12 cellular contexts compared by ENCODE assay signal in genomic region chr1:164785841-164786534, GRCh38.
A peak's percentile ranks its signal among the peaks of the same experiment; 100 is the strongest.
DNase-seq lines count a peak whose midpoint lies in the region; ATAC-seq and TF ChIP-seq lines count a peak whose summit lies in the region.
"Had no signal": no experiment of that assay in that cellular context is flagged by ENCODE, and none has a peak within 500 bp of the region (broad histone marks: within the 10 kb centered on the region; RNA-seq: fewer than 3 reads in every experiment).

No MANE protein-coding gene starts in this region.

- H3K4me1 Mint-ChIP-seq in endodermal cell, result peaks cover 51% of the 10 kb centered on the region
- H3K4me1 Mint-ChIP-seq in CD8-positive, alpha-beta memory T cell, result peaks cover 0 to 5% (median 4%) of the 10 kb centered on the region in 3 donors

- H3K27me3 ChIP-seq in endodermal cell (ENCODE audit: control insufficient read depth, insufficient read depth, low read length, poor library complexity, severe bottlenecking), result no peaks in the 10 kb centered on the region
- H3K27me3 ChIP-seq in uterus, result no peaks in the 10 kb centered on the region
- no peaks in the 10 kb centered on the region for H3K27me3 ChIP-seq in SJCRH30
- no peaks in the 10 kb centered on the region for H3K27me3 ChIP-seq in CD8-positive, alpha-beta memory T cell (ENCODE audit: insufficient read depth, low read length, poor library complexity, severe bottlenecking)

- H3K9ac ChIP-seq in endodermal cell (ENCODE audit: extremely low read depth, low read length, poor library complexity, severe bottlenecking), result no peak overlapping the region

- CTCF ChIA-PET in CD8-positive, alpha-beta memory T cell (lab: Charles Lee), result no interaction called here

- intact Hi-C loops in mucosa of descending colon (cut with DNase I, micrococcal nuclease), result loop anchor here (10.0 kb wide), 3 partner anchors 161 to 351 kb away; no protein-coding TSS in a partner anchor
- intact Hi-C loops in uterus (cut with DNase I; ENCODE audit: low total_unique reads), result loop anchor here (10.0 kb wide), 3 partner anchors 91 to 201 kb away; no protein-coding TSS in a partner anchor

- peak; percentile 24 for ATAC-seq in mucosa of descending colon

- H3K27ac ChIP-seq in endodermal cell (ENCODE audit: low read depth, low read length) (no peak overlapping the region), uterus (peak overlapping the region; percentile 92 to 94), SJCRH30 (no peak overlapping the region)
- H3K27ac ChIP-seq in CD8-positive, alpha-beta memory T cell (ENCODE audit: low read depth, low read length), result no peak overlapping the region

- H3K27me3 Mint-ChIP-seq in endodermal cell (ENCODE audit: insufficient read depth), result no peaks in the 10 kb centered on the region
- peaks cover 0 to 5% of the 10 kb centered on the region in 2 donors for H3K27me3 Mint-ChIP-seq in CD8-positive, alpha-beta memory T cell

- H3K36me3 ChIP-seq in endodermal cell (ENCODE audit: control insufficient read depth, insufficient read depth, low read length), result no peaks in the 10 kb centered on the region
- no peaks in the 10 kb centered on the region for H3K36me3 ChIP-seq in mucosa of descending colon (ENCODE audit: low read depth)
- no peaks in the 10 kb centered on the region for H3K36me3 ChIP-seq in uterus
- no peaks in the 10 kb centered on the region for H3K36me3 ChIP-seq in SJCRH30
- no peaks in the 10 kb centered on the region for H3K36me3 ChIP-seq in CD8-positive, alpha-beta memory T cell (ENCODE audit: insufficient read depth, low read length)
- H3K36me3 ChIP-seq: HAP-1 had no signal

- H3K4me3 Mint-ChIP-seq in endodermal cell, result no peak overlapping the region
- H3K4me3 Mint-ChIP-seq in CD8-positive, alpha-beta memory T cell, result no peak overlapping the region
- H3K4me3 Mint-ChIP-seq: T-helper 2 cell treated with Interferon-gamma antibody and Interleukin-4, amounts not matched to agents 5 μg/mL and 100 μg/mL, for 36 hours had no signal

- no peaks in the 10 kb centered on the region for H3K36me3 Mint-ChIP-seq in endodermal cell (ENCODE audit: low read depth)
- H3K36me3 Mint-ChIP-seq in CD8-positive, alpha-beta memory T cell, result no peaks in the 10 kb centered on the region

- 85 to 92% methylated on average over 5 to 6 of the region's 6 CpGs for WGBS in endodermal cell (ENCODE audit: insufficient coverage in 1 of 2, insufficient read length in 1 of 2), 2 experiments

- H3K4me1 ChIP-seq in endodermal cell (ENCODE audit: control insufficient read depth, insufficient read depth, low read length) (peaks cover 3% of the 10 kb centered on the region), mucosa of descending colon (ENCODE audit: low read depth) (peaks cover 3% of the 10 kb centered on the region), uterus (peaks cover 21 to 30% of the 10 kb centered on the region in 2 donors), SJCRH30 (peaks cover 8% of the 10 kb centered on the region; the same call in 1 of the 2 replicates)
- no peaks in the 10 kb centered on the region for H3K4me1 ChIP-seq in CD8-positive, alpha-beta memory T cell (ENCODE audit: insufficient read depth, low read length)

- TF ChIP-seq CTCF in endodermal cell (conservative IDR thresholded peaks at IDR 0.05) (no peak), mucosa of descending colon (IDR thresholded peaks at IDR 0.05) (no peak), uterus (IDR thresholded peaks at IDR 0.05) (no peak)

- H3K9me3 ChIP-seq in endodermal cell (ENCODE audit: control insufficient read depth, low read length), result no peaks in the 10 kb centered on the region
- no peaks in the 10 kb centered on the region for H3K9me3 ChIP-seq in mucosa of descending colon
- H3K9me3 ChIP-seq in uterus, result no peaks in the 10 kb centered on the region
- no peaks in the 10 kb centered on the region for H3K9me3 ChIP-seq in SJCRH30 (replicated peaks)
- H3K9me3 ChIP-seq in CD8-positive, alpha-beta memory T cell (ENCODE audit: low read length), result no peaks in the 10 kb centered on the region
- H3K9me3 ChIP-seq: HAP-1 had no signal

- H3K4me3 ChIP-seq in endodermal cell (ENCODE audit: low read length) (no peak overlapping the region), mucosa of descending colon (no peak overlapping the region), uterus (no peak overlapping the region), SJCRH30 (no peak overlapping the region)
- no peak overlapping the region for H3K4me3 ChIP-seq in CD8-positive, alpha-beta memory T cell (ENCODE audit: low read length)
- H3K4me3 ChIP-seq: HAP-1 had no signal

- POLR2A ChIA-PET in CD8-positive, alpha-beta memory T cell (lab: Charles Lee), result no interaction called here

- no peak for TF ChIP-seq POLR2A in uterus (IDR thresholded peaks at IDR 0.05)

- peak; percentile 13 for DNase-seq in NCI-H146 (lab: John Stamatoyannopoulos, UW)
- no peak for DNase-seq in NCI-H146 treated with DMSO at 0.1 percent for 48 hours (lab: John Stamatoyannopoulos, UW; ENCODE audit: unreplicated experiment)
- DNase-seq in endodermal cell, result no peak
- no peak for DNase-seq in mucosa of descending colon
- no peak for DNase-seq in uterus
- DNase-seq in SJCRH30, result no peak
- no peak for DNase-seq in CD8-positive, alpha-beta memory T cell
- DNase-seq in NCI-H1436 (lab: John Stamatoyannopoulos, UW), result no peak
- DNase-seq: GF-D8, midbrain had no signal

- no peaks in the 10 kb centered on the region for H3K9me3 Mint-ChIP-seq in endodermal cell
- peaks cover 0 to under 1% (median 0%) of the 10 kb centered on the region in 5 donors for H3K9me3 Mint-ChIP-seq in CD8-positive, alpha-beta memory T cell
- H3K9me3 Mint-ChIP-seq: T-helper 2 cell treated with Interferon-gamma antibody and Interleukin-4, amounts not matched to agents 5 μg/mL and 100 μg/mL, for 36 hours had no signal

- H3K27ac Mint-ChIP-seq in endodermal cell, result peak overlapping the region; percentile 33
- peak overlapping the region in 1 of 8 donors; percentile 17 for H3K27ac Mint-ChIP-seq in CD8-positive, alpha-beta memory T cell
- H3K27ac Mint-ChIP-seq: T-helper 2 cell treated with Interferon-gamma antibody and Interleukin-4, amounts not matched to agents 5 μg/mL and 100 μg/mL, for 36 hours had no signal

Comparison
In these comparisons a context has a peak if more than half of its experiments do, and no peak if none do; other contexts are left out.
1. H3K27ac ChIP-seq: peak in uterus (2 of 2); none in endodermal cell (single experiment), SJCRH30 (single experiment) and CD8-positive, alpha-beta memory T cell (single experiment).